In the genomic region with DNA sequence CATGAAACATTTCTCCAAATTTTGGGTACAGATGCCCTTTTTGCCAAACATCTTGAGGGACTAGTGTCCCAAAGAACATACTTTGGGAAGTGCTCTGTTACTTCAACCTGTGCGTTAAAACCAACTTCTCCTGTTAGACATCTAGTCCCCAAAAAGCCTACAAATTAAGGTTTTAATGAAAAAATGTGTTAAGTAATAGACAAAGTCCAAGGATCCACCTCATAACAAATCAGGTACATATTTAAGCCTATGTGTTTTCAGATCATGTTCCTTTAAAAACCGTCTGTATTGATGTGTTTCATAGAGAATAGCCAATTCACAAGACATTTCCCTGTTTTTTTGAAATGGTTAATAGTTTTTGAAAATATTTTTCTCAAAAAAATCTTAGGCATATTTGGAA, we compare ENCODE assay signal across 18 cellular contexts.
DNase-seq lines count a peak whose midpoint lies in the region; ATAC-seq, FAIRE-seq and TF ChIP-seq lines count a peak whose summit lies in the region.
"Had no signal": no experiment of that assay in that cellular context is flagged by ENCODE, and none has a peak within 500 bp of the region (broad histone marks: within the 10 kb centered on the region; RNA-seq: fewer than 3 reads in every experiment).

No MANE protein-coding gene starts in this region.

- in situ Hi-C loops in K562 (cut with MboI) = loop anchor here (5.0 to 10.0 kb wide), 5 partner anchors 191 to 749 kb away; no protein-coding TSS in a partner anchor

- CTCF ChIA-PET in K562 (lab: Yijun Ruan, JAX; ENCODE audit: low intra/inter-chr PET ratio) (interaction anchor here (0.6 to 2.5 kb wide), 2 partner anchors 453 to 459 kb away, joined by 5 to 19 read pairs; no protein-coding TSS in a partner anchor), OCI-LY7 (lab: Charles Lee; ENCODE audit: unreplicated experiment) (no interaction called here)

- no peak for TF ChIP-seq RAD21 in K562 (CRISPR knock-in tag; conservative IDR thresholded peaks at IDR 0.05 in 1 of 2, IDR thresholded peaks at IDR 0.05 in 1 of 2)

- TF ChIP-seq CTCF in K562 (IDR thresholded peaks at IDR 0.05 in 2 of 3, conservative IDR thresholded peaks at IDR 0.05 in 1 of 3; ENCODE audit: insufficient read depth in 2 of 3, low read depth in 1 of 3, low read length in 3 of 3) (no peak), OCI-LY7 (conservative IDR thresholded peaks at IDR 0.05; ENCODE audit: low read length) (no peak)

- H3K79me2 ChIP-seq in ACC112 (ENCODE audit: control insufficient read depth, insufficient read depth, low read length, unreplicated experiment) (no peaks in the 10 kb centered on the region), K562 (ENCODE audit: control insufficient read depth, insufficient read depth, low read length) (no peaks in the 10 kb centered on the region), OCI-LY7 (ENCODE audit: insufficient read depth, low read depth, low read length) (no peaks in the 10 kb centered on the region)

- FAIRE-seq in K562 (lab: Jason Lieb, UNC) = no peak
- FAIRE-seq: GM12892, GM19239 had no signal

- TF ChIP-seq EP300 in K562 (IDR thresholded peaks at IDR 0.05; ENCODE audit: low read length) = no peak

- intact Hi-C loops in K562 (cut with micrococcal nuclease) (loop anchor here (5.0 kb wide), 1 partner anchor 131 kb away; no protein-coding TSS in a partner anchor), OCI-LY7 (cut with micrococcal nuclease; ENCODE audit: unreplicated experiment) (loop anchor here (2.0 to 10.0 kb wide), 4 partner anchors 131 to 341 kb away; partner anchors contain the start of gene ABCA9)

- H4K20me1 ChIP-seq in K562 (replicated peaks; ENCODE audit: control insufficient read depth, insufficient read depth, low read length) = no peaks in the 10 kb centered on the region
- no peaks in the 10 kb centered on the region for H4K20me1 ChIP-seq in OCI-LY7 (ENCODE audit: insufficient read depth, low read length)

- TF ChIP-seq POLR2A in K562 (conservative IDR thresholded peaks at IDR 0.05) = no peak

- H3K9ac ChIP-seq in K562 (ENCODE audit: insufficient read depth in 1 of 2, low read depth in 2 of 2, low read length in 2 of 2) = no peak overlapping the region
- H3K9ac ChIP-seq: KMS-11 had no signal

- POLR2A ChIA-PET in K562 (lab: Yijun Ruan, JAX) (interaction anchor here (1.2 kb wide), 1 partner anchor 462 kb away, joined by 3 read pairs; no protein-coding TSS in a partner anchor), OCI-LY7 (lab: Charles Lee) (interaction anchor here (1.2 kb wide), 1 partner anchor 13 kb away, joined by 3 read pairs; no protein-coding TSS in a partner anchor)

- H3K27ac ChIP-seq in ACC112 (ENCODE audit: low read depth, low read length) (peak overlapping the region; percentile 58), K562 (ENCODE audit: extremely low read depth, low read depth, low read length) (no peak overlapping the region), muscle layer of duodenum (ENCODE audit: low read length) (peak overlapping the region; percentile 21), substantia nigra (ENCODE audit: low read depth, low read length, poor library complexity, severe bottlenecking) (peak overlapping the region; percentile 81), OCI-LY7 (ENCODE audit: low read depth, low read length, poor library complexity, severe bottlenecking) (no peak overlapping the region)
- H3K27ac ChIP-seq: KMS-11, PC-9 had no signal

- H3K9me2 ChIP-seq in OCI-LY7 (ENCODE audit: insufficient read depth, low read length) = no peaks in the 10 kb centered on the region

- DNase-seq in K562 (ENCODE audit: extremely low read depth in 1 of 4, low spot score in 3 of 4) (no peak), substantia nigra (lab: John Stamatoyannopoulos, UW) (no peak), OCI-LY7 (ENCODE audit: low spot score) (no peak)
- DNase-seq: CD8-positive, alpha-beta T cell; DND-41; GDM1; NCI-H1092 treated with DMSO at 0.1 percent for 48 hours; NCI-H1694 treated with DMSO at 0.1 percent for 48 hours; NCI-H69; PC-9 had no signal

- peak overlapping the region; percentile 68 for H2AFZ ChIP-seq in ACC112 (ENCODE audit: low read length, unreplicated experiment)
- no peak overlapping the region for H2AFZ ChIP-seq in K562 (ENCODE audit: low read depth, low read length)
- no peak overlapping the region for H2AFZ ChIP-seq in OCI-LY7 (ENCODE audit: low read length)
- H2AFZ ChIP-seq: GM23338, PC-9 had no signal

- H3K4me1 ChIP-seq in ACC112 (ENCODE audit: control insufficient read depth, insufficient read depth, low read length, unreplicated experiment) (peaks cover 28% of the 10 kb centered on the region), K562 (replicated peaks in 1 of 2; ENCODE audit: control insufficient read depth in 2 of 2, insufficient read depth in 2 of 2, low read length in 2 of 2) (no peaks in the 10 kb centered on the region), muscle layer of duodenum (ENCODE audit: control insufficient read depth in 1 of 2, insufficient read depth in 2 of 2, low read length in 2 of 2) (peaks cover 0 to 4% of the 10 kb centered on the region in 2 donors), OCI-LY7 (ENCODE audit: insufficient read depth, low read length, poor library complexity, severe bottlenecking) (peaks cover 26% of the 10 kb centered on the region)

- BruUV-seq in K562 (replicated peaks; lab: Mats Ljungman, UMichigan) (no TSS peak), OCI-LY7 (replicated peaks; lab: Mats Ljungman, UMichigan) (no TSS peak)

- no peak overlapping the region for H3K4me3 ChIP-seq in ACC112 (ENCODE audit: low read depth, low read length)
- no peak overlapping the region for H3K4me3 ChIP-seq in K562
- H3K4me3 ChIP-seq in muscle layer of duodenum (ENCODE audit: low read depth in 1 of 2, low read length in 2 of 2) = no peak overlapping the region
- no peak overlapping the region for H3K4me3 ChIP-seq in OCI-LY7 (ENCODE audit: low read depth, low read length, poor library complexity, severe bottlenecking)
- H3K4me3 ChIP-seq: GM23338, PC-9 had no signal

- H3K9me1 ChIP-seq in K562 (ENCODE audit: control insufficient read depth, insufficient read depth, low read length) = no peaks in the 10 kb centered on the region

- no peaks in the 10 kb centered on the region for H3K27me3 ChIP-seq in ACC112 (ENCODE audit: insufficient read depth, low read length)
- H3K27me3 ChIP-seq in K562 (ENCODE audit: control insufficient read depth in 2 of 2, insufficient read depth in 2 of 2, low read length in 2 of 2) = no peaks in the 10 kb centered on the region
- H3K27me3 ChIP-seq in muscle layer of duodenum (ENCODE audit: low read depth, low read length) = no peaks in the 10 kb centered on the region

- H3K36me3 ChIP-seq in ACC112 (ENCODE audit: insufficient read depth, low read length) (no peaks in the 10 kb centered on the region), K562 (ENCODE audit: control insufficient read depth, insufficient read depth, low read length) (no peaks in the 10 kb centered on the region), muscle layer of duodenum (ENCODE audit: control insufficient read depth in 1 of 2, insufficient read depth in 2 of 2, low read length in 2 of 2) (no peaks in the 10 kb centered on the region), OCI-LY7 (ENCODE audit: insufficient read depth, low read length) (no peaks in the 10 kb centered on the region)

- ATAC-seq in K562 = no peak
- no peak for ATAC-seq in HG03457 (IDR thresholded peaks at IDR 0.05; ENCODE audit: unreplicated experiment)
- ATAC-seq in GM19035 (IDR thresholded peaks at IDR 0.05; ENCODE audit: unreplicated experiment) = no peak
- ATAC-seq: CD8-positive, alpha-beta T cell; GM23338 had no signal

- H3K9me3 ChIP-seq in K562 (replicated peaks; ENCODE audit: control insufficient read depth, insufficient read depth, low read depth, low read length) (no peaks in the 10 kb centered on the region), muscle layer of duodenum (ENCODE audit: control insufficient read depth in 1 of 2, low read length in 2 of 2) (no peaks in the 10 kb centered on the region), OCI-LY7 (ENCODE audit: low read length) (no peaks in the 10 kb centered on the region)

- 28% methylated on average over 2 of the region's 2 CpGs for WGBS in K562 (ENCODE audit: insufficient coverage, low coverage, missing lambda C conversion rate)

- H3K4me2 ChIP-seq in K562 (ENCODE audit: insufficient read depth, low read length) (no peak overlapping the region), OCI-LY7 (ENCODE audit: low read length) (no peak overlapping the region)
- H3K4me2 ChIP-seq: GM23338, PC-9 had no signal

TF ChIP-seq in K562, 482 proteins besides CTCF, POLR2A, EP300 and RAD21:
- TF ChIP-seq ZNF212 (CRISPR knock-in tag; IDR thresholded peaks at IDR 0.05) = no peak
- TF ChIP-seq ZNF224 (CRISPR knock-in tag; IDR thresholded peaks at IDR 0.05) = no peak
- no peak for TF ChIP-seq BDP1 (IDR thresholded peaks at IDR 0.05; ENCODE audit: insufficient read depth, insufficient read length)
- TF ChIP-seq STAT5A (IDR thresholded peaks at IDR 0.05; ENCODE audit: borderline replicate concordance, low read length) = no peak
- no peak for TF ChIP-seq FOXA3 (CRISPR knock-in tag; conservative IDR thresholded peaks at IDR 0.05 in 1 of 2, IDR thresholded peaks at IDR 0.05 in 1 of 2)
- no peak for TF ChIP-seq FOXJ3 (CRISPR knock-in tag; IDR thresholded peaks at IDR 0.05)
- TF ChIP-seq CEBPB (tag; IDR thresholded peaks at IDR 0.05) = 0 out of 2 replicates have a peak, but pooled peaks have one; percentile 25
- no peak for TF ChIP-seq CEBPG (CRISPR knock-in tag; IDR thresholded peaks at IDR 0.05)
- TF ChIP-seq CEBPG (tag; conservative IDR thresholded peaks at IDR 0.05 in 1 of 2, IDR thresholded peaks at IDR 0.05 in 1 of 2) = peak in 1 of 2 experiments; percentile 53; a peak in 2 of 4 replicates
- TF ChIP-seq NFATC3 (IDR thresholded peaks at IDR 0.05) = no peak
- no peak for TF ChIP-seq KDM1A (IDR thresholded peaks at IDR 0.05)
- TF ChIP-seq POLR2AphosphoS5 (IDR thresholded peaks at IDR 0.05; ENCODE audit: control insufficient read depth, insufficient read depth, low read depth, low read length) = no peak
- TF ChIP-seq DACH1 (IDR thresholded peaks at IDR 0.05; ENCODE audit: partially characterized antibody) = no peak
- no peak for TF ChIP-seq KLF10 (CRISPR knock-in tag; IDR thresholded peaks at IDR 0.05)
- TF ChIP-seq, protein P1, sequence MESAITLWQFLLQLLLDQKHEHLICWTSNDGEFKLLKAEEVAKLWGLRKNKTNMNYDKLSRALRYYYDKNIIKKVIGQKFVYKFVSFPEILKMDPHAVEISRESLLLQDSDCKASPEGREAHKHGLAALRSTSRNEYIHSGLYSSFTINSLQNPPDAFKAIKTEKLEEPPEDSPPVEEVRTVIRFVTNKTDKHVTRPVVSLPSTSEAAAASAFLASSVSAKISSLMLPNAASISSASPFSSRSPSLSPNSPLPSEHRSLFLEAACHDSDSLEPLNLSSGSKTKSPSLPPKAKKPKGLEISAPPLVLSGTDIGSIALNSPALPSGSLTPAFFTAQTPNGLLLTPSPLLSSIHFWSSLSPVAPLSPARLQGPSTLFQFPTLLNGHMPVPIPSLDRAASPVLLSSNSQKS (CRISPR knock-in tag; IDR thresholded peaks at IDR 0.05) = no peak
- no peak for TF ChIP-seq DPF2 (IDR thresholded peaks at IDR 0.05)
- no peak for TF ChIP-seq ZNF57 (CRISPR knock-in tag; IDR thresholded peaks at IDR 0.05)
TF ChIP-seq in K562: peak in this region for 2.

Comparison
In these comparisons a context has a peak if more than half of its experiments do, and no peak if none do; other contexts are left out.
1. H3K27ac ChIP-seq: peak in ACC112 (single experiment), muscle layer of duodenum (single experiment) and substantia nigra (single experiment); none in K562 (single experiment) and OCI-LY7 (single experiment).